30 cellular contexts compared by ENCODE assay signal in genomic region chr12:129870796-129871195, GRCh38. TPM values are rescaled to one million over a fixed set of nuclear protein-coding genes. Genes with fewer than 3 reads are reported as not detected.
"Had no signal": no experiment of that assay in that cellular context is flagged by ENCODE, and none has a peak within 500 bp of the region (broad histone marks: within the 10 kb centered on the region; RNA-seq: fewer than 3 reads in every experiment).

No MANE protein-coding gene starts in this region.

- H3K27ac Mint-ChIP-seq: naive thymus-derived CD4-positive, alpha-beta T cell; nephron progenitor cell; stimulated activated naive B cell treated with anti-CD40 and anti-IgM and Interleukin-4, amounts not matched to agents 10 μg/mL and 1 μg/mL and 100 μg/mL, for 72 hours; stimulated activated naive CD8-positive, alpha-beta T cell treated with anti-CD3 and anti-CD28 coated beads, Interleukin-15, amount 100 ng/mL, for 72 hours had no signal

- H3K79me2 ChIP-seq: hepatocyte had no signal

- H3K4me3 Mint-ChIP-seq: naive thymus-derived CD4-positive, alpha-beta T cell; nephron progenitor cell; stimulated activated naive B cell treated with anti-CD40 and anti-IgM and Interleukin-4, amounts not matched to agents 10 μg/mL and 1 μg/mL and 100 μg/mL, for 72 hours; stimulated activated naive CD8-positive, alpha-beta T cell treated with anti-CD3 and anti-CD28 coated beads, Interleukin-15, amount 100 ng/mL, for 72 hours had no signal

- H3K27ac ChIP-seq: dorsolateral prefrontal cortex, epithelial cell of prostate, esophagus squamous epithelium, gastroesophageal sphincter, hepatocyte, left ventricle myocardium inferior, lower lobe of right lung, ovary, right atrium auricular region, sigmoid colon, skin epidermis, testis, tibial nerve, upper lobe of right lung, vagina had no signal

- H3K4me3 ChIP-seq: dorsolateral prefrontal cortex, esophagus squamous epithelium, gastroesophageal sphincter, hepatocyte, left ventricle myocardium inferior, lower lobe of right lung, ovary, right atrium auricular region, sigmoid colon, skin epidermis, testis, tibial nerve, upper lobe of right lung, vagina had no signal

- H3K9me3 ChIP-seq: lower lobe of right lung, ovary, right atrium auricular region, testis, upper lobe of right lung, vagina had no signal

- H3K27me3 ChIP-seq: dorsolateral prefrontal cortex, esophagus squamous epithelium, ovary, right atrium auricular region, sigmoid colon, testis, tibial nerve, upper lobe of right lung, vagina had no signal

- H3K36me3 ChIP-seq: esophagus squamous epithelium, gastroesophageal sphincter, left ventricle myocardium inferior, lower lobe of right lung, ovary, right atrium auricular region, sigmoid colon, tibial nerve, upper lobe of right lung, vagina had no signal

- H3K4me1 ChIP-seq: esophagus squamous epithelium, gastroesophageal sphincter, left ventricle myocardium inferior, lower lobe of right lung, right atrium auricular region, sigmoid colon, testis, tibial nerve, upper lobe of right lung, vagina had no signal

- H2AFZ ChIP-seq: hepatocyte had no signal

- H3K4me2 ChIP-seq: hepatocyte had no signal

- ATAC-seq: gastroesophageal sphincter; left cardiac atrium; lower lobe of right lung; naive thymus-derived CD4-positive, alpha-beta T cell; stimulated activated naive B cell treated with anti-CD40 and anti-IgM and Interleukin-4, amounts not matched to agents 10 μg/mL and 1 μg/mL and 100 μg/mL, for 72 hours; stimulated activated naive CD8-positive, alpha-beta T cell treated with anti-CD3 and anti-CD28 coated beads, Interleukin-15, amount 100 ng/mL, for 72 hours; upper lobe of right lung had no signal

- H3K4me1 Mint-ChIP-seq: naive thymus-derived CD4-positive, alpha-beta T cell; stimulated activated naive B cell treated with anti-CD40 and anti-IgM and Interleukin-4, amounts not matched to agents 10 μg/mL and 1 μg/mL and 100 μg/mL, for 72 hours; stimulated activated naive CD8-positive, alpha-beta T cell treated with anti-CD3 and anti-CD28 coated beads, Interleukin-15, amount 100 ng/mL, for 72 hours had no signal

- DNase-seq: cortex of kidney; dorsolateral prefrontal cortex; effector memory CD4-positive, alpha-beta T cell; esophagus squamous epithelium; foreskin fibroblast; glutamatergic neuron; left cardiac atrium; left ventricle myocardium inferior; lower lobe of right lung; mesenchymal stem cell; naive thymus-derived CD4-positive, alpha-beta T cell; nephron progenitor cell; ovary; sigmoid colon; stimulated activated CD4-positive, alpha-beta T cell treated with anti-CD3 and anti-CD28 coated beads, Interleukin-2, amount 100 ng/mL, for 24 hours; stimulated activated CD4-positive, alpha-beta T cell treated with anti-CD3 and anti-CD28 coated beads, Interleukin-4, amount 100 ng/mL, for 4 hours; stimulated activated naive B cell treated with anti-CD40 and anti-IgM and Interleukin-4, amounts not matched to agents 10 μg/mL and 1 μg/mL and 100 μg/mL, for 72 hours; stimulated activated naive CD8-positive, alpha-beta T cell treated with anti-CD3 and anti-CD28 coated beads, Interleukin-15, amount 100 ng/mL, for 72 hours; testis; upper lobe of right lung had no signal

- H3K36me3 Mint-ChIP-seq: stimulated activated naive B cell treated with anti-CD40 and anti-IgM and Interleukin-4, amounts not matched to agents 10 μg/mL and 1 μg/mL and 100 μg/mL, for 72 hours had no signal

RNA-seq across cellular contexts. Expression of gene TMEM132D, which starts 33.0 kb away (rescaled TPM):
- total RNA-seq: esophagus squamous epithelium; left ventricle myocardium inferior; naive thymus-derived CD4-positive, alpha-beta T cell; ovary; posterior vena cava; right atrium auricular region; subcutaneous adipose tissue; vagina had no signal
- polyA plus RNA-seq: keratinocyte; naive thymus-derived CD4-positive, alpha-beta T cell had no signal
